ENCODE assay signal across 19 cellular contexts in the genomic region with DNA sequence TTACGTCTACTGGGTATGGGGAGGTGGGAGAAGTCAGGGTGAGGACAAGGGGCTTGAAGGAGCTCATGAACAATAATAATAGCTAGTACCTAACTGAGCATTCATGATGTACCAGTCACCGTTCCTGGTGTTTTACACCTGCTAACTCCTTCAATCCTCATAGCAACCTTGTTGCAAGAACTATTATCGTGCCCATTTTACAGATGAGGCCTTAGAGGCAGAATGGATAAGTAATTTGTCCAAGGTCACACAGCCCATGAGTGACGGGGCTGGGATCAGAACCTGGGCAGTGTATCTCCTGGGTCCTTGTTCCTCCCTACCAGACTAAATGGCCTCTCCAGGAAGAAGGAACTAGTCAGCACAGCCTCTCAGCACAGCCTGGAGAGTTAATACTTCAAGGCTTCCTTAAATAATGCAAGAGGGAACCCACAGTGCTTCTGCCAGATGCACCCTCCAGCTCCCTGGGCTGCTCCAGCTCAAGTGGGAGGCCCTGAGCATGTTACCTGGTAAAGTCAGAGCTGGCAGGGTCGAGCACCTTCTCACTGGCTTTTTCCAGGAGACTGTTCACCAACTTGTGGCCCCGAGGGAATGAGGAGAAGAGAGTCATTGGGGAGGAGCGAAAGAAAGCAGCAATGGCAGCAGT.
"Had no signal": no experiment of that assay in that cellular context is flagged by ENCODE, and none has a peak within 500 bp of the region (broad histone marks: within the 10 kb centered on the region; RNA-seq: fewer than 3 reads in every experiment).

No MANE protein-coding gene starts in this region.

- H3K4me1 Mint-ChIP-seq: activated CD4-positive, alpha-beta T cell treated with anti-CD3 and anti-CD28 coated beads for 36 hours; neural progenitor cell had no signal

- H3K4me1 ChIP-seq: colonic mucosa, neural progenitor cell, psoas muscle had no signal

- H3K36me3 ChIP-seq: colonic mucosa, neural progenitor cell had no signal

- ATAC-seq: activated CD4-positive, alpha-beta T cell treated with anti-CD3 and anti-CD28 coated beads for 36 hours; activated CD8-positive, alpha-beta T cell treated with anti-CD3 and anti-CD28 coated beads for 36 hours; activated T-cell treated with anti-CD3 and anti-CD28 coated beads, Interleukin-2, amount 50 U/mL, for 72 hours; psoas muscle; sciatic nerve; stimulated activated naive B cell treated with anti-CD40 and anti-IgM and Interleukin-4, amounts not matched to agents 10 μg/mL and 1 μg/mL and 100 μg/mL, for 72 hours had no signal

- H3K4me3 Mint-ChIP-seq: activated CD4-positive, alpha-beta T cell treated with anti-CD3 and anti-CD28 coated beads for 36 hours; activated CD8-positive, alpha-beta T cell treated with anti-CD3 and anti-CD28 coated beads for 36 hours; activated T-cell treated with anti-CD3 and anti-CD28 coated beads, Interleukin-2, amount 50 U/mL, for 72 hours; neural progenitor cell; stimulated activated naive B cell treated with anti-CD40 and anti-IgM and Interleukin-4, amounts not matched to agents 10 μg/mL and 1 μg/mL and 100 μg/mL, for 72 hours had no signal

- H3K9me3 Mint-ChIP-seq: activated CD8-positive, alpha-beta T cell treated with anti-CD3 and anti-CD28 coated beads for 36 hours; activated T-cell treated with anti-CD3 and anti-CD28 coated beads, Interleukin-2, amount 50 U/mL, for 72 hours; neural progenitor cell; stimulated activated naive B cell treated with anti-CD40 and anti-IgM and Interleukin-4, amounts not matched to agents 10 μg/mL and 1 μg/mL and 100 μg/mL, for 72 hours had no signal

- H3K4me2 ChIP-seq: neural progenitor cell had no signal

- H3K27me3 ChIP-seq: colonic mucosa, heart right ventricle, neural progenitor cell had no signal

- H3K9ac ChIP-seq: neural progenitor cell had no signal

- H3K27ac ChIP-seq: colonic mucosa, neural progenitor cell, psoas muscle, VCaP had no signal

- H3K4me3 ChIP-seq: colonic mucosa, heart right ventricle, neural progenitor cell, psoas muscle had no signal

- H2AFZ ChIP-seq: neural progenitor cell had no signal

- DNase-seq: activated CD4-positive, alpha-beta T cell treated with anti-CD3 and anti-CD28 coated beads for 36 hours; activated CD8-positive, alpha-beta memory T cell treated with anti-CD3 and anti-CD28 coated beads, Interleukin-2, amount 50 U/mL, for 4 hours; activated CD8-positive, alpha-beta T cell treated with anti-CD3 and anti-CD28 coated beads for 36 hours; activated gamma-delta T cell treated with Interleukin-2 at 50 U/mL for 16 hours; activated T-cell treated with anti-CD3 and anti-CD28 coated beads, Interleukin-2, amount 50 U/mL, for 72 hours; caudate nucleus; colonic mucosa; effector CD4-positive, alpha-beta T cell; foreskin melanocyte; heart right ventricle; psoas muscle; stimulated activated CD4-positive, alpha-beta T cell treated with anti-CD3 and anti-CD28 coated beads, Interleukin-2, amount 100 ng/mL, for 24 hours; stimulated activated naive B cell treated with anti-CD40 and anti-IgM and Interleukin-4, amounts not matched to agents 10 μg/mL and 1 μg/mL and 100 μg/mL, for 72 hours; substantia nigra; T1000 had no signal

- H3K27ac Mint-ChIP-seq: activated CD4-positive, alpha-beta T cell treated with anti-CD3 and anti-CD28 coated beads for 36 hours; activated CD8-positive, alpha-beta T cell treated with anti-CD3 and anti-CD28 coated beads for 36 hours; activated T-cell treated with anti-CD3 and anti-CD28 coated beads, Interleukin-2, amount 50 U/mL, for 72 hours; stimulated activated naive B cell treated with anti-CD40 and anti-IgM and Interleukin-4, amounts not matched to agents 10 μg/mL and 1 μg/mL and 100 μg/mL, for 72 hours had no signal

- FAIRE-seq: islet of Langerhans had no signal

- H3K27me3 Mint-ChIP-seq: activated CD4-positive, alpha-beta T cell treated with anti-CD3 and anti-CD28 coated beads for 36 hours; activated CD8-positive, alpha-beta T cell treated with anti-CD3 and anti-CD28 coated beads for 36 hours; stimulated activated naive B cell treated with anti-CD40 and anti-IgM and Interleukin-4, amounts not matched to agents 10 μg/mL and 1 μg/mL and 100 μg/mL, for 72 hours had no signal

- H3K9me3 ChIP-seq: colonic mucosa, heart right ventricle, psoas muscle had no signal
